ENCODE assay signal across 1 cellular context in the genomic region with DNA sequence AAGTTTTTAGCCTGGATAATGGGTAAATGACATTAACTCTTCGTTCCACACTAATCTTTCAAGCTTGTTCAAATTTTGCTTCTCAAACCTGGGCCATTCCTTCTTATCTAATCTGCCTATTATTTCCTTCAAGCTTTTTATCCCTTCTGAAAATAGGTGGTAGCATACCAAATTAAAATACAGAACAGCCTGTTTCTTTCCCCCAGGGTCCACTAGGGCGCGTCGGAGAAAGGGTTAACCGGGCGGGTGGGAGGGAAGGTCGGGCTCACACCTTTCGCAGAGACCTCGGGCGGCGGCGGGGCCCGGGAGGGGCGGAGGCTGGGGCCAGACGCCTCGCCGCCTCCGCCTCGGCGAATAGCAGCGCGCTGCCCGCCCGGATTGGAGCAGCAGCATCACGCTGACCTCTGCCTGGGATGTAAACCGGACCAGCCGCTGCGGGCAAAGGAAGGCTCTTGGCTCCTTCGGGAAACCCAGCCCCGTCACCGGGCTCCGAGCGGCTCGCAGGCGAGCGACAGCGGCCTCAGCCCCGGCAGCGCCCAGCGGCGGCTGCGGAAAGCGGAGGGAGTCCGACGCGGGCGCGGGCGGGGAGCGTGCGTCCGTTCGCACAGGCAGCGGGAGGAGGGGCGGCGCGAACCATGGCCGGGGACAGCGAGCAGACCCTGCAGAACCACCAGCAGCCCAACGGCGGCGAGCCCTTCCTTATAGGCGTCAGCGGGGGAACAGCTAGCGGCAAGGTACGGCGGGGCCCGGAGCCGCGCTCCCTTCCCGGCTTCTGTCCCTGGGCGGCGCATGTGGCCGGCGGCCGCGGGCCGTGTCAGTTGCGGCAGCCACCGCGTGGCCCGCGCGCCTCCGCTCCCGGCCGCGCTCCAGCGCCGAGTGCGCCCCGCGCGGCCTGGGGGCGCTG.
A peak's percentile ranks its signal among the peaks of the same experiment; 100 is the strongest.
TF ChIP-seq lines count a peak whose summit lies in the region.

Gene UCK2, plus strand, starts transcription at position 416 of the 904 bp plus-strand sequence. Its CDS starts 220 bp downstream, at position 636.

TF ChIP-seq in K562, 482 proteins besides CTCF, POLR2A, EP300 and RAD21 (continued from another document and continues in another):
- TF ChIP-seq TCF7L2 (IDR thresholded peaks at IDR 0.05; ENCODE audit: low read depth, low read length) = no peak
- no peak for TF ChIP-seq RBM39 (optimal IDR thresholded peaks at IDR 0.05; ENCODE audit: low read depth, low read length)
- no peak for TF ChIP-seq NEUROD1 (IDR thresholded peaks at IDR 0.05; ENCODE audit: borderline replicate concordance, low read depth, low read length, partially characterized antibody)
- no peak for TF ChIP-seq GTF2B (IDR thresholded peaks at IDR 0.05; ENCODE audit: extremely low read depth, insufficient read length)
- TF ChIP-seq HDAC8 (tag; IDR thresholded peaks at IDR 0.05) = no peak
- no peak for TF ChIP-seq DNMT1 (IDR thresholded peaks at IDR 0.05)
- TF ChIP-seq ILK (tag; IDR thresholded peaks at IDR 0.05; ENCODE audit: borderline replicate concordance, low read depth) = no peak
- no peak for TF ChIP-seq DMBX1 (CRISPR knock-in tag; IDR thresholded peaks at IDR 0.05; ENCODE audit: borderline replicate concordance)
- peak; percentile 72 to 84 for TF ChIP-seq MAZ (CRISPR knock-in tag; conservative IDR thresholded peaks at IDR 0.05 in 1 of 2, IDR thresholded peaks at IDR 0.05 in 1 of 2)
- TF ChIP-seq ZNF224 (CRISPR knock-in tag; IDR thresholded peaks at IDR 0.05) = no peak
- no peak for TF ChIP-seq ETV1 (tag; conservative IDR thresholded peaks at IDR 0.05; ENCODE audit: low read depth)
- peak; percentile 92 for TF ChIP-seq EP400 (IDR thresholded peaks at IDR 0.05)
- peak; percentile 16; the same call in 1 of the 2 replicates for TF ChIP-seq ZNF175 (CRISPR knock-in tag; IDR thresholded peaks at IDR 0.05; ENCODE audit: low read depth)
- no peak for TF ChIP-seq SRSF9 (IDR thresholded peaks at IDR 0.05; ENCODE audit: borderline replicate concordance, low read depth, low read length)
- TF ChIP-seq ELF2 (CRISPR knock-in tag; IDR thresholded peaks at IDR 0.05) = no peak
- no peak for TF ChIP-seq TBL1XR1 (IDR thresholded peaks at IDR 0.05; ENCODE audit: low read length in 2 of 2)
- no peak; the same call in 1 of the 2 replicates for TF ChIP-seq FOXP1 (CRISPR knock-in tag; IDR thresholded peaks at IDR 0.05)
- peak; percentile 71; the same call in 1 of the 2 replicates for TF ChIP-seq PHF8 (IDR thresholded peaks at IDR 0.05; ENCODE audit: borderline replicate concordance, low read length)
- TF ChIP-seq, protein P1, sequence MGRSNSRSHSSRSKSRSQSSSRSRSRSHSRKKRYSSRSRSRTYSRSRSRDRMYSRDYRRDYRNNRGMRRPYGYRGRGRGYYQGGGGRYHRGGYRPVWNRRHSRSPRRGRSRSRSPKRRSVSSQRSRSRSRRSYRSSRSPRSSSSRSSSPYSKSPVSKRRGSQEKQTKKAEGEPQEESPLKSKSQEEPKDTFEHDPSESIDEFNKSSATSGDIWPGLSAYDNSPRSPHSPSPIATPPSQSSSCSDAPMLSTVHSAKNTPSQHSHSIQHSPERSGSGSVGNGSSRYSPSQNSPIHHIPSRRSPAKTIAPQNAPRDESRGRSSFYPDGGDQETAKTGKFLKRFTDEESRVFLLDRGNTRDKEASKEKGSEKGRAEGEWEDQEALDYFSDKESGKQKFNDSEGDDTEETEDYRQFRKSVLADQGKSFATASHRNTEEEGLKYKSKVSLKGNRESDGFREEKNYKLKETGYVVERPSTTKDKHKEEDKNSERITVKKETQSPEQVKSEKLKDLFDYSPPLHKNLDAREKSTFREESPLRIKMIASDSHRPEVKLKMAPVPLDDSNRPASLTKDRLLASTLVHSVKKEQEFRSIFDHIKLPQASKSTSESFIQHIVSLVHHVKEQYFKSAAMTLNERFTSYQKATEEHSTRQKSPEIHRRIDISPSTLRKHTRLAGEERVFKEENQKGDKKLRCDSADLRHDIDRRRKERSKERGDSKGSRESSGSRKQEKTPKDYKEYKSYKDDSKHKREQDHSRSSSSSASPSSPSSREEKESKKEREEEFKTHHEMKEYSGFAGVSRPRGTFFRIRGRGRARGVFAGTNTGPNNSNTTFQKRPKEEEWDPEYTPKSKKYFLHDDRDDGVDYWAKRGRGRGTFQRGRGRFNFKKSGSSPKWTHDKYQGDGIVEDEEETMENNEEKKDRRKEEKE (IDR thresholded peaks at IDR 0.05; ENCODE audit: borderline replicate concordance in 1 of 2, control insufficient read depth in 1 of 2, low read depth in 2 of 2, low read length in 1 of 2) = no peak
- TF ChIP-seq, protein P2, sequence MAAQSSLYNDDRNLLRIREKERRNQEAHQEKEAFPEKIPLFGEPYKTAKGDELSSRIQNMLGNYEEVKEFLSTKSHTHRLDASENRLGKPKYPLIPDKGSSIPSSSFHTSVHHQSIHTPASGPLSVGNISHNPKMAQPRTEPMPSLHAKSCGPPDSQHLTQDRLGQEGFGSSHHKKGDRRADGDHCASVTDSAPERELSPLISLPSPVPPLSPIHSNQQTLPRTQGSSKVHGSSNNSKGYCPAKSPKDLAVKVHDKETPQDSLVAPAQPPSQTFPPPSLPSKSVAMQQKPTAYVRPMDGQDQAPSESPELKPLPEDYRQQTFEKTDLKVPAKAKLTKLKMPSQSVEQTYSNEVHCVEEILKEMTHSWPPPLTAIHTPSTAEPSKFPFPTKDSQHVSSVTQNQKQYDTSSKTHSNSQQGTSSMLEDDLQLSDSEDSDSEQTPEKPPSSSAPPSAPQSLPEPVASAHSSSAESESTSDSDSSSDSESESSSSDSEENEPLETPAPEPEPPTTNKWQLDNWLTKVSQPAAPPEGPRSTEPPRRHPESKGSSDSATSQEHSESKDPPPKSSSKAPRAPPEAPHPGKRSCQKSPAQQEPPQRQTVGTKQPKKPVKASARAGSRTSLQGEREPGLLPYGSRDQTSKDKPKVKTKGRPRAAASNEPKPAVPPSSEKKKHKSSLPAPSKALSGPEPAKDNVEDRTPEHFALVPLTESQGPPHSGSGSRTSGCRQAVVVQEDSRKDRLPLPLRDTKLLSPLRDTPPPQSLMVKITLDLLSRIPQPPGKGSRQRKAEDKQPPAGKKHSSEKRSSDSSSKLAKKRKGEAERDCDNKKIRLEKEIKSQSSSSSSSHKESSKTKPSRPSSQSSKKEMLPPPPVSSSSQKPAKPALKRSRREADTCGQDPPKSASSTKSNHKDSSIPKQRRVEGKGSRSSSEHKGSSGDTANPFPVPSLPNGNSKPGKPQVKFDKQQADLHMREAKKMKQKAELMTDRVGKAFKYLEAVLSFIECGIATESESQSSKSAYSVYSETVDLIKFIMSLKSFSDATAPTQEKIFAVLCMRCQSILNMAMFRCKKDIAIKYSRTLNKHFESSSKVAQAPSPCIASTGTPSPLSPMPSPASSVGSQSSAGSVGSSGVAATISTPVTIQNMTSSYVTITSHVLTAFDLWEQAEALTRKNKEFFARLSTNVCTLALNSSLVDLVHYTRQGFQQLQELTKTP (IDR thresholded peaks at IDR 0.05; ENCODE audit: low read depth in 1 of 2, partially characterized antibody in 2 of 2) = no peak
- TF ChIP-seq ZNF282 (CRISPR knock-in tag; IDR thresholded peaks at IDR 0.05) = peak; percentile 30; the same call in 1 of the 2 replicates
- no peak for TF ChIP-seq ZNF280B (CRISPR knock-in tag; IDR thresholded peaks at IDR 0.05)
- TF ChIP-seq ZNF41 (CRISPR knock-in tag; conservative IDR thresholded peaks at IDR 0.05) = no peak
- peak in 1 of 2 experiments; percentile 73; a peak in 1 of 4 replicates for TF ChIP-seq FOXA3 (CRISPR knock-in tag; conservative IDR thresholded peaks at IDR 0.05 in 1 of 2, IDR thresholded peaks at IDR 0.05 in 1 of 2)
- peak; percentile 30; the same call in 1 of the 2 replicates for TF ChIP-seq CREM (IDR thresholded peaks at IDR 0.05; ENCODE audit: low read depth)
- no peak for TF ChIP-seq CBFA2T2 (conservative IDR thresholded peaks at IDR 0.05)
- TF ChIP-seq CSDE1 (IDR thresholded peaks at IDR 0.05) = no peak
- no peak for TF ChIP-seq SLC30A9 (CRISPR knock-in tag; IDR thresholded peaks at IDR 0.05)
- TF ChIP-seq ZC3H4 (CRISPR knock-in tag; IDR thresholded peaks at IDR 0.05; ENCODE audit: borderline replicate concordance) = no peak
- TF ChIP-seq PREB (CRISPR knock-in tag; IDR thresholded peaks at IDR 0.05) = no peak
- no peak; the same call in 1 of the 2 replicates for TF ChIP-seq ELF1 (tag; IDR thresholded peaks at IDR 0.05)
- no peak for TF ChIP-seq NFE2L1 (tag; IDR thresholded peaks at IDR 0.05; ENCODE audit: borderline replicate concordance, low read depth)
- TF ChIP-seq, protein P3, sequence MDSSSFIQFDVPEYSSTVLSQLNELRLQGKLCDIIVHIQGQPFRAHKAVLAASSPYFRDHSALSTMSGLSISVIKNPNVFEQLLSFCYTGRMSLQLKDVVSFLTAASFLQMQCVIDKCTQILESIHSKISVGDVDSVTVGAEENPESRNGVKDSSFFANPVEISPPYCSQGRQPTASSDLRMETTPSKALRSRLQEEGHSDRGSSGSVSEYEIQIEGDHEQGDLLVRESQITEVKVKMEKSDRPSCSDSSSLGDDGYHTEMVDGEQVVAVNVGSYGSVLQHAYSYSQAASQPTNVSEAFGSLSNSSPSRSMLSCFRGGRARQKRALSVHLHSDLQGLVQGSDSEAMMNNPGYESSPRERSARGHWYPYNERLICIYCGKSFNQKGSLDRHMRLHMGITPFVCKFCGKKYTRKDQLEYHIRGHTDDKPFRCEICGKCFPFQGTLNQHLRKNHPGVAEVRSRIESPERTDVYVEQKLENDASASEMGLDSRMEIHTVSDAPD (CRISPR knock-in tag; IDR thresholded peaks at IDR 0.05) = no peak
- no peak for TF ChIP-seq SPI1 (IDR thresholded peaks at IDR 0.05; ENCODE audit: borderline replicate concordance, low read depth, low read length)
- TF ChIP-seq ZNF764 (CRISPR knock-in tag; IDR thresholded peaks at IDR 0.05; ENCODE audit: low read depth) = 0 out of 2 replicates have a peak, but pooled peaks have one; percentile 11
- TF ChIP-seq ZNF24 (IDR thresholded peaks at IDR 0.05) = 0 out of 2 replicates have a peak, but pooled peaks have one; percentile 43
- TF ChIP-seq CREBBP (IDR thresholded peaks at IDR 0.05; ENCODE audit: low read depth, low read length) = no peak
- peak; percentile 98 for TF ChIP-seq MYC (IDR thresholded peaks at IDR 0.05; ENCODE audit: low read depth, low read length)
- TF ChIP-seq MYC (CRISPR knock-in tag; IDR thresholded peaks at IDR 0.05; ENCODE audit: borderline replicate concordance, low read depth) = no peak
- no peak for TF ChIP-seq WHSC1 (IDR thresholded peaks at IDR 0.05; ENCODE audit: low read length)
- TF ChIP-seq RBM34 (IDR thresholded peaks at IDR 0.05; ENCODE audit: borderline replicate concordance, insufficient read depth, low read length) = peak; percentile 97; the same call in 1 of the 2 replicates
- TF ChIP-seq NBN (IDR thresholded peaks at IDR 0.05; ENCODE audit: low read depth) = 0 out of 2 replicates have a peak, but pooled peaks have one; percentile 18
- TF ChIP-seq ZNF274 (IDR thresholded peaks at IDR 0.05; ENCODE audit: borderline replicate concordance, low read depth, low read length) = 0 out of 2 replicates have a peak, but pooled peaks have one; percentile 1
- no peak for TF ChIP-seq SRSF7 (optimal IDR thresholded peaks at IDR 0.05; ENCODE audit: low read depth, low read length)
- peak; percentile 88 for TF ChIP-seq ZNF395 (CRISPR knock-in tag; IDR thresholded peaks at IDR 0.05)
- no peak for TF ChIP-seq HMGN3 (IDR thresholded peaks at IDR 0.05; ENCODE audit: borderline replicate concordance, extremely low read depth, insufficient read length, low read depth, low read length)
- no peak for TF ChIP-seq HES1 (IDR thresholded peaks at IDR 0.05; ENCODE audit: low read depth)
- TF ChIP-seq SMC3 (conservative IDR thresholded peaks at IDR 0.05; ENCODE audit: insufficient read depth, low read depth, low read length) = peak; percentile 10; the same call in 1 of the 2 replicates
- TF ChIP-seq POLR2G (IDR thresholded peaks at IDR 0.05; ENCODE audit: low read depth, low read length) = peak; percentile 93
- no peak for TF ChIP-seq ZNF217 (CRISPR knock-in tag; IDR thresholded peaks at IDR 0.05)
- TF ChIP-seq OTX1 (CRISPR knock-in tag; IDR thresholded peaks at IDR 0.05) = no peak
- no peak for TF ChIP-seq ZSCAN32 (CRISPR knock-in tag; IDR thresholded peaks at IDR 0.05)
- TF ChIP-seq KLF6 (CRISPR knock-in tag; IDR thresholded peaks at IDR 0.05; ENCODE audit: borderline replicate concordance) = no peak
